14 cellular contexts compared by ENCODE assay signal in the genomic region with DNA sequence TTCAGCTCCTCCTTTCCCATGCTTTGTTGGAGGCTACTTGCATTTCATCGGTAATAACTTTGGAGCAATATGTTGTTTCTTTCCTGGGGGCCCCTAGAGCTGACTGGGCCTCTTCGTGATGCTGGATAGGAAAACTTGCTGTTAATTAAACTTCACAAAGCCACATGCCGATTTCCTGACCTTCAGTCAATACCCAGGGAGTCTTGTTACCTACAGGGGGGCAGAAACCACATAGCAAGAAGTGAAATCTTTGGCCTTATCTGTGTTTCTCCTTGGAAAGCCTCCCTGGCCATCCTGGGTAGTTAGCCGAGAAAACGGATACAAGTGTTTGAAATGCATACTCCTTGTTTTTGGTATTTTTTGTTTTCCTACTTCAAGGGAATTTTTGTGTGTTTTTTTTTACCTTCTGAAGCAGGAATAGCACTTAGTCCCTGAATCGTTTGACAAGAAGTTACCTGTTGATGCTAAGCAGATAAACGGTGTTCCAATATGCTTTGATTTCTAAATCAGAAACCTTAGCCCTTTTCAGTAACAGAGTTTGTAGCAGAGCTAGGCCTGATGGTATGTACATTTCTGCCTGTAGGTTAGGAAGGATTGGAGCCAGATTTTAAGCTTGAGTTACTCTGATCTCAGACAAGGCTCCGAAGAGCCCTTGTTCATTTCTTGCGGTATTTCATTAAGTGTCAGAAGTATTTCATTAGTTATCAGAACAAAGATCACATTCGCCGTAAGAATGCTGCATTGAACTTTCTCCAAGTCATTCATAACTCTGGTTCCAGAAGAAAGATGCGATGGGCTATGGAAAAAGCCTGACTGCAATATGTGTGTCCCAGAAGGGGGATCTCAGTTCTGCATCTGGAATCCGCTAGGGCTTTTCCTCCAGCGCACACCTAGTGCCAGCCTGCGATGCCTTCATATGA.
DNase-seq lines count a peak whose midpoint lies in the region; ATAC-seq and TF ChIP-seq lines count a peak whose summit lies in the region.
"Had no signal": no experiment of that assay in that cellular context is flagged by ENCODE, and none has a peak within 500 bp of the region (broad histone marks: within the 10 kb centered on the region; RNA-seq: fewer than 3 reads in every experiment).

No MANE protein-coding gene starts in this region.

- H3K27ac Mint-ChIP-seq in WTC11, result peak overlapping the region; percentile 50; the same call in 1 of the 2 replicates

- 44 to 48% methylated on average over 15 of the region's 15 CpGs for WGBS in thyroid gland, 2 donors
- WGBS in testis, 2 donors, result 73 to 75% methylated on average over 15 of the region's 15 CpGs

- peaks cover 7% of the 10 kb centered on the region for H3K9me3 Mint-ChIP-seq in WTC11

- no peak overlapping the region for H3K4me3 Mint-ChIP-seq in WTC11

- ATAC-seq in WTC11 (no peak), left lung (peak; percentile 22), HG03342 (IDR thresholded peaks at IDR 0.05; ENCODE audit: unreplicated experiment) (no peak)

- no peaks in the 10 kb centered on the region for H3K36me3 Mint-ChIP-seq in WTC11

- H3K27me3 ChIP-seq in left lung (no peaks in the 10 kb centered on the region), thyroid gland (no peaks in the 10 kb centered on the region), testis (no peaks in the 10 kb centered on the region)

- CTCF ChIA-PET in HEK293 (lab: Yijun Ruan, JAX) (no interaction called here), WTC11 (lab: Charles Lee) (no interaction called here)

- H3K4me3 ChIP-seq in HEK293 (ENCODE audit: low read depth, low read length), result no peak overlapping the region
- H3K4me3 ChIP-seq in left lung, result no peak overlapping the region
- no peak overlapping the region for H3K4me3 ChIP-seq in thyroid gland (replicated peaks in 1 of 3)
- no peak overlapping the region for H3K4me3 ChIP-seq in testis

- H3K4me1 ChIP-seq in HEK293 (ENCODE audit: control insufficient read depth, insufficient read depth, low read length), result peaks cover 19% of the 10 kb centered on the region
- no peaks in the 10 kb centered on the region for H3K4me1 ChIP-seq in left lung
- peaks cover 20 to 24% of the 10 kb centered on the region in 2 donors for H3K4me1 ChIP-seq in thyroid gland
- H3K4me1 ChIP-seq in testis, result no peaks in the 10 kb centered on the region

- TF ChIP-seq POLR2A in thyroid gland (IDR thresholded peaks at IDR 0.05), result no peak
- no peak for TF ChIP-seq POLR2A in testis (IDR thresholded peaks at IDR 0.05)

- peaks cover 35% of the 10 kb centered on the region for H3K4me1 Mint-ChIP-seq in WTC11

- TF ChIP-seq CTCF in HEK293 (tag by site-specific recombination; IDR thresholded peaks at IDR 0.05), result no peak
- TF ChIP-seq CTCF in WTC11 (IDR thresholded peaks at IDR 0.05), result no peak
- TF ChIP-seq CTCF in left lung (IDR thresholded peaks at IDR 0.05), result no peak
- no peak for TF ChIP-seq CTCF in thyroid gland (IDR thresholded peaks at IDR 0.05)
- TF ChIP-seq CTCF in testis (IDR thresholded peaks at IDR 0.05), result no peak

- POLR2A ChIA-PET in HEK293 (lab: Yijun Ruan, JAX) (no interaction called here), WTC11 (lab: Charles Lee) (no interaction called here)

- H3K27ac ChIP-seq in HEK293 (ENCODE audit: extremely low read depth, low read depth, low read length) (peak overlapping the region; percentile 12; the same call in 1 of the 2 replicates), left lung (no peak overlapping the region), thyroid gland (peak overlapping the region; percentile 31 to 53 (median 52)), testis (no peak overlapping the region)
- H3K27ac ChIP-seq: C4-2B had no signal

- H3K36me3 ChIP-seq in HEK293 (ENCODE audit: control insufficient read depth in 2 of 2, insufficient read depth in 1 of 2, low read length in 2 of 2) (no peaks in the 10 kb centered on the region), left lung (no peaks in the 10 kb centered on the region), thyroid gland (no peaks in the 10 kb centered on the region), testis (ENCODE audit: low read depth, missing control alignments) (no peaks in the 10 kb centered on the region)

- intact Hi-C loops in left lung (cut with DNase I), result no loop called here
- intact Hi-C loops in thyroid gland (cut with DNase I), result no loop called here
- intact Hi-C loops in testis (cut with DNase I; ENCODE audit: low total_unique reads), result no loop called here

- no peaks in the 10 kb centered on the region for H3K27me3 Mint-ChIP-seq in WTC11 (ENCODE audit: low read depth)

- DNase-seq in WTC11 (ENCODE audit: low spot score), result no peak
- DNase-seq in left lung, result no peak
- DNase-seq in thyroid gland, result peak in 1 of 2 donors; percentile 18
- DNase-seq in 8988T, result no peak
- DNase-seq in testis, result no peak
- DNase-seq: DMS153, H7, NCI-H146, NCI-H2081 treated with DMSO at 0.1 percent for 48 hours, NCI-H226, NCI-H526 had no signal

- H3K9me3 ChIP-seq in HEK293 (ENCODE audit: control insufficient read depth, insufficient read depth, low read depth, low read length) (no peaks in the 10 kb centered on the region), left lung (no peaks in the 10 kb centered on the region), thyroid gland (no peaks in the 10 kb centered on the region), testis (no peaks in the 10 kb centered on the region)

TF ChIP-seq in HEK293, 187 proteins besides CTCF, POLR2A, EP300 and RAD21:
- TF ChIP-seq, protein P1, sequence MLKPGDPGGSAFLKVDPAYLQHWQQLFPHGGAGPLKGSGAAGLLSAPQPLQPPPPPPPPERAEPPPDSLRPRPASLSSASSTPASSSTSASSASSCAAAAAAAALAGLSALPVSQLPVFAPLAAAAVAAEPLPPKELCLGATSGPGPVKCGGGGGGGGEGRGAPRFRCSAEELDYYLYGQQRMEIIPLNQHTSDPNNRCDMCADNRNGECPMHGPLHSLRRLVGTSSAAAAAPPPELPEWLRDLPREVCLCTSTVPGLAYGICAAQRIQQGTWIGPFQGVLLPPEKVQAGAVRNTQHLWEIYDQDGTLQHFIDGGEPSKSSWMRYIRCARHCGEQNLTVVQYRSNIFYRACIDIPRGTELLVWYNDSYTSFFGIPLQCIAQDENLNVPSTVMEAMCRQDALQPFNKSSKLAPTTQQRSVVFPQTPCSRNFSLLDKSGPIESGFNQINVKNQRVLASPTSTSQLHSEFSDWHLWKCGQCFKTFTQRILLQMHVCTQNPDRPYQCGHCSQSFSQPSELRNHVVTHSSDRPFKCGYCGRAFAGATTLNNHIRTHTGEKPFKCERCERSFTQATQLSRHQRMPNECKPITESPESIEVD (tag by site-specific recombination; IDR thresholded peaks at IDR 0.05), result peak; percentile 31; the same call in 1 of the 2 replicates
- TF ChIP-seq SCRT1 (tag by site-specific recombination; IDR thresholded peaks at IDR 0.05; ENCODE audit: borderline replicate concordance) (peak; percentile 77), GLIS1 (tag by site-specific recombination; IDR thresholded peaks at IDR 0.05) (peak; percentile 97), ZNF202 (tag by site-specific recombination; IDR thresholded peaks at IDR 0.05; ENCODE audit: borderline replicate concordance) (no peak), HOXD13 (CRISPR knock-in tag; IDR thresholded peaks at IDR 0.05; ENCODE audit: borderline replicate concordance) (no peak), SP2 (tag by site-specific recombination; IDR thresholded peaks at IDR 0.05) (no peak), SCRT2 (tag by site-specific recombination; IDR thresholded peaks at IDR 0.05) (peak; percentile 76), ZNF555 (tag by site-specific recombination; conservative IDR thresholded peaks at IDR 0.05) (no peak), KLF1 (tag by site-specific recombination; IDR thresholded peaks at IDR 0.05) (no peak), ZNF114 (tag by site-specific recombination; IDR thresholded peaks at IDR 0.05) (no peak), ZIC2 (tag by site-specific recombination; IDR thresholded peaks at IDR 0.05) (peak; percentile 96), GLIS2 (tag by site-specific recombination; IDR thresholded peaks at IDR 0.05) (no peak), ZNF37A (tag by site-specific recombination; IDR thresholded peaks at IDR 0.05) (no peak)

TF ChIP-seq in WTC11, 78 proteins besides CTCF, POLR2A, EP300 and RAD21:
- TF ChIP-seq ZNF416 (CRISPR knock-in tag; IDR thresholded peaks at IDR 0.05) (no peak), ZNF671 (CRISPR knock-in tag; IDR thresholded peaks at IDR 0.05) (no peak), NR2C2 (CRISPR knock-in tag; IDR thresholded peaks at IDR 0.05) (no peak), CREB1 (CRISPR knock-in tag; IDR thresholded peaks at IDR 0.05) (no peak), OVOL2 (CRISPR knock-in tag; IDR thresholded peaks at IDR 0.05; ENCODE audit: borderline replicate concordance) (no peak), NR1H2 (CRISPR knock-in tag; IDR thresholded peaks at IDR 0.05) (no peak), RORB (CRISPR knock-in tag; IDR thresholded peaks at IDR 0.05) (no peak)
- TF ChIP-seq, protein P2, sequence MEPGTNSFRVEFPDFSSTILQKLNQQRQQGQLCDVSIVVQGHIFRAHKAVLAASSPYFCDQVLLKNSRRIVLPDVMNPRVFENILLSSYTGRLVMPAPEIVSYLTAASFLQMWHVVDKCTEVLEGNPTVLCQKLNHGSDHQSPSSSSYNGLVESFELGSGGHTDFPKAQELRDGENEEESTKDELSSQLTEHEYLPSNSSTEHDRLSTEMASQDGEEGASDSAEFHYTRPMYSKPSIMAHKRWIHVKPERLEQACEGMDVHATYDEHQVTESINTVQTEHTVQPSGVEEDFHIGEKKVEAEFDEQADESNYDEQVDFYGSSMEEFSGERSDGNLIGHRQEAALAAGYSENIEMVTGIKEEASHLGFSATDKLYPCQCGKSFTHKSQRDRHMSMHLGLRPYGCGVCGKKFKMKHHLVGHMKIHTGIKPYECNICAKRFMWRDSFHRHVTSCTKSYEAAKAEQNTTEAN (CRISPR knock-in tag; IDR thresholded peaks at IDR 0.05), result no peak
- TF ChIP-seq, protein P3, sequence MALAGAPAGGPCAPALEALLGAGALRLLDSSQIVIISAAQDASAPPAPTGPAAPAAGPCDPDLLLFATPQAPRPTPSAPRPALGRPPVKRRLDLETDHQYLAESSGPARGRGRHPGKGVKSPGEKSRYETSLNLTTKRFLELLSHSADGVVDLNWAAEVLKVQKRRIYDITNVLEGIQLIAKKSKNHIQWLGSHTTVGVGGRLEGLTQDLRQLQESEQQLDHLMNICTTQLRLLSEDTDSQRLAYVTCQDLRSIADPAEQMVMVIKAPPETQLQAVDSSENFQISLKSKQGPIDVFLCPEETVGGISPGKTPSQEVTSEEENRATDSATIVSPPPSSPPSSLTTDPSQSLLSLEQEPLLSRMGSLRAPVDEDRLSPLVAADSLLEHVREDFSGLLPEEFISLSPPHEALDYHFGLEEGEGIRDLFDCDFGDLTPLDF (CRISPR knock-in tag; IDR thresholded peaks at IDR 0.05), result no peak

Comparison
In these comparisons a context has a peak if more than half of its experiments do, and no peak if none do; other contexts are left out.
1. H3K27ac ChIP-seq: peak in HEK293 (single experiment) and thyroid gland (3 of 3); none in left lung (0 of 2) and testis (0 of 2).